9 cellular contexts compared by ENCODE assay signal in the genomic region with DNA sequence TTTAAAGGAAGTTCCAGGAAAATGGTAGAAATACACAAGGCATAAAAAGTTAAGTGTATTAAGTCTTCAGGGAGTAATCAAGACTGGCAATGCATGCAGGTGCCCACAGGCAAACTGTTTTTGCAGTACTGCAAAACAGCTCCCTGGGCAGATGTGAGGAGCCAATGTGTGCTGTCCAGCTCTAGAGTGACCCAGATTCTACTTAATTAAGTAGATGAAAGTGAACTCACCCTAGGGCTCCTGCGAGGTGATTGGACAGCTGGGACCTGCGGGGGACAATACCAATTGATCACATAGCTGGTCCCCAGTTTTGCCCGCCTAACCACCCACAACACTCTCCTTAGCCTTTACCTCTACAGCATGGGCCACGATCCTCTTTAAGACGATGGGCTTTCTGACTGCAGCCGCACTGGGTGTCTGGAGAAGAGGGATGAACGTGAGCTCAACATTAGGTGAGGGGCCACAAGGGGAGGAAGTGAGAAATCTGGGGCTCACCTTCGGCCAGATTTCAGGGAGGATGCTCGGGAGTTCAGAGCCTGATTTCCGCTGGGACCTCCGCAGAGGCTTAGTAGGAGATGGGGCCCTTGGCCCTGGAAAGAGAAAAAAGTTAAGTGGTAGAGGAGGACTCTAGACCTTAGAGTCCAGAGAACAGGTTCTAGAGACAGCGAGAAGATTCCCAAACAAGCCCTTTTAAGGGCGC. TPM values are rescaled to one million over a fixed set of nuclear protein-coding genes. Genes with fewer than 3 reads are reported as not detected.
A peak's percentile ranks its signal among the peaks of the same experiment; 100 is the strongest.
DNase-seq lines count a peak whose midpoint lies in the region; TF ChIP-seq lines count a peak whose summit lies in the region.
"Had no signal": no experiment of that assay in that cellular context is flagged by ENCODE, and none has a peak within 500 bp of the region (broad histone marks: within the 10 kb centered on the region; RNA-seq: fewer than 3 reads in every experiment).

No MANE protein-coding gene starts in this region.

- peaks cover 49% of the 10 kb centered on the region for H3K4me1 Mint-ChIP-seq in HFFc6 (ENCODE audit: low read depth)

- H3K27ac ChIP-seq in VCaP (peak overlapping the region; percentile 82), substantia nigra (ENCODE audit: low read depth, low read length, poor library complexity, severe bottlenecking) (peak overlapping the region; percentile 93)

- no peak for TF ChIP-seq CTCF in HFFc6 (IDR thresholded peaks at IDR 0.05)
- TF ChIP-seq CTCF in VCaP (conservative IDR thresholded peaks at IDR 0.05) = no peak

- H3K27me3 Mint-ChIP-seq in HFFc6 (ENCODE audit: insufficient read depth) = no peaks in the 10 kb centered on the region; the same call in 1 of the 2 replicates

- DNase-seq in HFFc6 (peak; percentile 13), substantia nigra (lab: John Stamatoyannopoulos, UW) (no peak), SHP77 (lab: John Stamatoyannopoulos, UW) (no peak), GDM1 (lab: John Stamatoyannopoulos, UW) (no peak)
- DNase-seq in stimulated activated naive CD4-positive, alpha-beta T cell treated with Interleukin-2 at 50 U/mL for 16 hours (lab: John Stamatoyannopoulos, UW) = no peak

- H3K4me3 Mint-ChIP-seq in HFFc6 = peak overlapping the region; percentile 98

- peak overlapping the region; percentile 97 for H3K27ac Mint-ChIP-seq in HFFc6

- no peaks in the 10 kb centered on the region for H3K9me3 Mint-ChIP-seq in HFFc6

- H3K4me3 ChIP-seq in GM08714 (ENCODE audit: low read length) = peak overlapping the region; percentile 89
- H3K4me3 ChIP-seq in iPS-11a (ENCODE audit: low read depth, low read length) = peak overlapping the region; percentile 91

- H3K36me3 Mint-ChIP-seq in HFFc6 (ENCODE audit: low read depth) = peaks cover 23% of the 10 kb centered on the region

RNA-seq across cellular contexts. Expression of a gene that starts 0.6 kb away (rescaled TPM):
- 10 to 100 TPM; 14.3 to 28.3 (median 26.6) TPM for total RNA-seq in HFFc6 (2021; fragmentation: NEBNext Ultra II Directional; extraction: Animal tissue kit (Norgen Biotek cat#: 25700))

RNA-seq across cellular contexts. Expression of a gene that starts 0.7 kb away (rescaled TPM):
- 10 to 100 TPM; 41.0 to 56.6 (median 53.6) TPM for total RNA-seq in HFFc6 (2021; fragmentation: NEBNext Ultra II Directional; extraction: Animal tissue kit (Norgen Biotek cat#: 25700))

RNA-seq across cellular contexts. Expression of a gene that starts 12.7 kb away (rescaled TPM):
- total RNA-seq in HFFc6 (2021; fragmentation: NEBNext Ultra II Directional; extraction: Animal tissue kit (Norgen Biotek cat#: 25700)) = 10 to 100 TPM; 61.2 to 90.1 (median 79.4) TPM

RNA-seq across cellular contexts. Expression of a gene that starts 24.9 kb away (rescaled TPM):
- total RNA-seq in HFFc6 (2021; fragmentation: NEBNext Ultra II Directional; extraction: Animal tissue kit (Norgen Biotek cat#: 25700)) = not detected
- total RNA-seq: RPMI7951 had no signal

RNA-seq across cellular contexts. Expression of a gene that starts 28.4 kb away (rescaled TPM):
- total RNA-seq in HFFc6 (2021; fragmentation: NEBNext Ultra II Directional; extraction: Animal tissue kit (Norgen Biotek cat#: 25700)) = 1 to 10 TPM; 3.8 to 6.4 (median 4.9) TPM
